2 cellular contexts compared by ENCODE assay signal in the genomic region with DNA sequence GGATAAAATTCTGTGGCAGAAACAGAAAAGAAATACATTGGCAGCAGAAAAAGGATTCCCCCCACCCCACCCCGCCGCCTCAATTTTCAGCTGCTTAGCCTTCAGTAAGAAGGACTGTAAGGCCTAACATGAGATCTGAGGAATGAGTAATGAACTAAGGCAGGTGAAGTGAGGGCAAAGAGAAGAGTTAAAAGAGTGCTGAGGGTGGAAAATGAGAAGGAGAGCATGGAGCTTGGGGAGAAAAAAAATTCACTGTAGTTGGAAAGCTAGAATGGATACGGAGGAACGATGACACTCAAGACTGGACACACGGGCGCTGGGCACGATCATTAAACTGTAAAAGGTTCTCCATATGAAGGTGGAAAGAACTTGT.
TF ChIP-seq lines count a peak whose summit lies in the region.

No MANE protein-coding gene starts in this region.

TF ChIP-seq in GM23338, 12 proteins besides CTCF, POLR2A, EP300 and RAD21:
- TF ChIP-seq, protein P1, sequence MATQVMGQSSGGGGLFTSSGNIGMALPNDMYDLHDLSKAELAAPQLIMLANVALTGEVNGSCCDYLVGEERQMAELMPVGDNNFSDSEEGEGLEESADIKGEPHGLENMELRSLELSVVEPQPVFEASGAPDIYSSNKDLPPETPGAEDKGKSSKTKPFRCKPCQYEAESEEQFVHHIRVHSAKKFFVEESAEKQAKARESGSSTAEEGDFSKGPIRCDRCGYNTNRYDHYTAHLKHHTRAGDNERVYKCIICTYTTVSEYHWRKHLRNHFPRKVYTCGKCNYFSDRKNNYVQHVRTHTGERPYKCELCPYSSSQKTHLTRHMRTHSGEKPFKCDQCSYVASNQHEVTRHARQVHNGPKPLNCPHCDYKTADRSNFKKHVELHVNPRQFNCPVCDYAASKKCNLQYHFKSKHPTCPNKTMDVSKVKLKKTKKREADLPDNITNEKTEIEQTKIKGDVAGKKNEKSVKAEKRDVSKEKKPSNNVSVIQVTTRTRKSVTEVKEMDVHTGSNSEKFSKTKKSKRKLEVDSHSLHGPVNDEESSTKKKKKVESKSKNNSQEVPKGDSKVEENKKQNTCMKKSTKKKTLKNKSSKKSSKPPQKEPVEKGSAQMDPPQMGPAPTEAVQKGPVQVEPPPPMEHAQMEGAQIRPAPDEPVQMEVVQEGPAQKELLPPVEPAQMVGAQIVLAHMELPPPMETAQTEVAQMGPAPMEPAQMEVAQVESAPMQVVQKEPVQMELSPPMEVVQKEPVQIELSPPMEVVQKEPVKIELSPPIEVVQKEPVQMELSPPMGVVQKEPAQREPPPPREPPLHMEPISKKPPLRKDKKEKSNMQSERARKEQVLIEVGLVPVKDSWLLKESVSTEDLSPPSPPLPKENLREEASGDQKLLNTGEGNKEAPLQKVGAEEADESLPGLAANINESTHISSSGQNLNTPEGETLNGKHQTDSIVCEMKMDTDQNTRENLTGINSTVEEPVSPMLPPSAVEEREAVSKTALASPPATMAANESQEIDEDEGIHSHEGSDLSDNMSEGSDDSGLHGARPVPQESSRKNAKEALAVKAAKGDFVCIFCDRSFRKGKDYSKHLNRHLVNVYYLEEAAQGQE (IDR thresholded peaks at IDR 0.05; ENCODE audit: unreplicated experiment), result no peak
- no peak for TF ChIP-seq ZNF462 (CRISPR knock-in tag; IDR thresholded peaks at IDR 0.05)
- TF ChIP-seq ZNF331 (CRISPR knock-in tag; IDR thresholded peaks at IDR 0.05; ENCODE audit: low read depth), result no peak
- TF ChIP-seq JUNB (IDR thresholded peaks at IDR 0.05; ENCODE audit: unreplicated experiment), result no peak
- no peak for TF ChIP-seq ZNF114 (CRISPR knock-in tag; IDR thresholded peaks at IDR 0.05)
- no peak for TF ChIP-seq EZH2 (IDR thresholded peaks at IDR 0.05; ENCODE audit: low read depth, unreplicated experiment)

TF ChIP-seq in H1, 55 proteins besides CTCF, POLR2A, EP300 and RAD21:
- TF ChIP-seq NRF1 (IDR thresholded peaks at IDR 0.05; ENCODE audit: low read depth, low read length), result no peak
- TF ChIP-seq SAP30 (IDR thresholded peaks at IDR 0.05; ENCODE audit: insufficient read depth, insufficient replicate concordance, low read length), result peak; percentile 29
- no peak for TF ChIP-seq RFX5 (IDR thresholded peaks at IDR 0.05; ENCODE audit: borderline replicate concordance, low read depth, low read length)
- TF ChIP-seq RBBP5 (IDR thresholded peaks at IDR 0.05; ENCODE audit: borderline replicate concordance, low read depth, low read length), result 0 out of 2 replicates have a peak, but pooled peaks have one; percentile 24
- TF ChIP-seq HDAC2 (IDR thresholded peaks at IDR 0.05; ENCODE audit: borderline replicate concordance in 1 of 2, low read depth in 2 of 2, low read length in 2 of 2), result no peak
